Comparison of ENCODE assay signal across 26 cellular contexts in the genomic region with DNA sequence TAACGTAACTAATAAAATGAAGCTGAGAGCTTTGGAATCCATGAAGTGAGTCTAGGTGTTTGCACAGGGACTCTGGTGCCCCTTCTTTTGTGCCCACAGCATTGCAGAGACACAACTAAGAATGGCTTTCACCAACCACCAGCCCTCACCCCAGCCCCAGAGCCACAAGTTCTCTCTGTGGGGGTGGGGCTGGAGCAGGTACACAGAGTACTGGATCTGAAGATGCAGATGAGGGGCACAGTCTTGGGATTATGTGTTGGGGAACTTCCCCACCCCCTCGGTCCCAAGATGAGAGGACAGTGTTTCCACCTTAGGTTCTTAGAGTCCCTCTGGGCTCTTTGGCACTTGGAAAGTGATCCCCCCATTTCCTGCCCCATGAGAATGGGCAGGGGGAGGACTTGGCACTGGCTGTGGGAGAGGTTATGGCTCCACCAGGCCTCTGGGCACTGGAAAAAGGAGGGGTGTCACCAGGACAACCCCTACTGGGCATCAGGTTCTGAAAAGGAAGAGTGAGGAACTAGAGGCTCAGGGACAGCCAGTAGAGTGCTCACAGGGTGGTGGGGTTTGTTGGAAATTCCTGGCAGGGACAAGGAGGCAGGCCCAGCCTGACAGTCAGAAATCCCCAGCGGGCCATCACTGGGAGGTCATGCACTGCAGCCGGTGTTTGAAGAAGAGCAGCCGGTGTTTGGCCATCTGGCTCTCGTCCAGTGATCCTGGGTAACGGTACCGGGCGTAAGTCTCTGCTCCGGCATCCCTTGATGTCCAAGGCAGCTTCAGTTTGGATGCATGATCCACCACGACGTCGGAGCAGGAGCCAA. TPM values are rescaled to one million over a fixed set of nuclear protein-coding genes. Genes with fewer than 3 reads are reported as not detected.
DNase-seq lines count a peak whose midpoint lies in the region; ATAC-seq lines count a peak whose summit lies in the region.
"Had no signal": no experiment of that assay in that cellular context is flagged by ENCODE, and none has a peak within 500 bp of the region (broad histone marks: within the 10 kb centered on the region; RNA-seq: fewer than 3 reads in every experiment).

No MANE protein-coding gene starts in this region.

- ATAC-seq in T-helper 17 cell (no peak), left lobe of liver (peak; percentile 46), GM18498 (IDR thresholded peaks at IDR 0.05; ENCODE audit: unreplicated experiment) (no peak)
- ATAC-seq: HCT116, psoas muscle had no signal

- peaks cover 95% of the 10 kb centered on the region for H3K27me3 Mint-ChIP-seq in T-helper 17 cell

- H3K27ac Mint-ChIP-seq in T-helper 17 cell, result no peak overlapping the region
- H3K27ac Mint-ChIP-seq: activated naive CD8-positive, alpha-beta T cell treated with anti-CD3 and anti-CD28 coated beads, Interleukin-2, amount 10 ng/mL, durations not matched to agents 7 days and 5 days; CD4-positive, CD25-positive, alpha-beta regulatory T cell; effector memory CD8-positive, alpha-beta T cell; mesothelial cell of epicardium had no signal

- H3K4me3 Mint-ChIP-seq in T-helper 17 cell, result peak overlapping the region; percentile 28
- H3K4me3 Mint-ChIP-seq: activated naive CD8-positive, alpha-beta T cell treated with anti-CD3 and anti-CD28 coated beads, Interleukin-2, amount 10 ng/mL, durations not matched to agents 7 days and 5 days; mesothelial cell of epicardium had no signal

- no peaks in the 10 kb centered on the region for H3K9me3 ChIP-seq in T-helper 17 cell (ENCODE audit: control insufficient read depth, low read length, poor library complexity, severe bottlenecking)
- H3K9me3 ChIP-seq: ascending aorta, colonic mucosa, psoas muscle, transverse colon had no signal

- peak; percentile 46 for DNase-seq in activated CD8-positive, alpha-beta memory T cell treated with anti-CD3 and anti-CD28 coated beads, Interleukin-2, amount 50 U/mL, for 48 hours
- DNase-seq in activated CD8-positive, alpha-beta memory T cell treated with anti-CD3 and anti-CD28 coated beads, Interleukin-2, amount 50 U/mL, for 4 hours, result no peak
- DNase-seq in T-helper 17 cell (no peak), left lobe of liver (ENCODE audit: low spot score) (peak; percentile 50), NCI-H226 (no peak), NCI-H128 (lab: John Stamatoyannopoulos, UW; ENCODE audit: unreplicated experiment) (no peak)
- DNase-seq in stimulated activated CD8-positive, alpha-beta memory T cell treated with anti-CD3 and anti-CD28 coated beads, Interleukin-4, amount 100 ng/mL, for 48 hours, result peak; percentile 22
- DNase-seq: activated CD4-positive, CD25-positive, alpha-beta regulatory T cell; activated naive CD8-positive, alpha-beta T cell treated with anti-CD3 and anti-CD28 coated beads, Interleukin-2, amount 10 ng/mL, durations not matched to agents 7 days and 5 days; Calu3; CD4-positive, CD25-positive, alpha-beta regulatory T cell; colonic mucosa; DMS79; effector memory CD8-positive, alpha-beta T cell; NCI-H146; NCI-H446 treated with DMSO at 0.1 percent for 48 hours; nucleus accumbens; RPMI8226; stimulated activated CD4-positive, alpha-beta T cell treated with anti-CD3 and anti-CD28 coated beads, Interleukin-4, amount 100 ng/mL, for 24 hours; transverse colon had no signal

- peaks cover 19% of the 10 kb centered on the region for H3K36me3 Mint-ChIP-seq in T-helper 17 cell (ENCODE audit: low read depth)
- H3K36me3 Mint-ChIP-seq: activated naive CD8-positive, alpha-beta T cell treated with anti-CD3 and anti-CD28 coated beads, Interleukin-2, amount 10 ng/mL, durations not matched to agents 7 days and 5 days; CD4-positive, CD25-positive, alpha-beta regulatory T cell had no signal

- peaks cover 22% of the 10 kb centered on the region for H3K4me1 Mint-ChIP-seq in T-helper 17 cell

RNA-seq across cellular contexts. Expression of a gene that starts 6.7 kb away (rescaled TPM):
- total RNA-seq in T-helper 17 cell, result not detected
- 0.60 TPM for total RNA-seq in left lobe of liver
- total RNA-seq: cardiac muscle cell; CD4-positive, CD25-positive, alpha-beta regulatory T cell had no signal

RNA-seq across cellular contexts. Expression of a gene that starts 15.1 kb away (rescaled TPM):
- 1 to 10 TPM in 1 of 2 donors, under 1 TPM in 1; 0.37 to 1.2 TPM for total RNA-seq in T-helper 17 cell
- total RNA-seq in left lobe of liver, result 1.5 TPM

RNA-seq across cellular contexts. Expression of a gene that starts 21.7 kb away (rescaled TPM):
- total RNA-seq in T-helper 17 cell (10 to 100 TPM; 24.4 to 32.8 TPM), left lobe of liver (2.2 TPM)

RNA-seq across cellular contexts. Expression of a gene that starts 35.3 kb away (rescaled TPM):
- total RNA-seq in T-helper 17 cell (10 to 100 TPM; 28.9 to 32.2 TPM), left lobe of liver (11.8 TPM)

Comparison
In these comparisons a context has a peak if more than half of its experiments do, and no peak if none do; other contexts are left out.
1. DNase-seq: peak in activated CD8-positive, alpha-beta memory T cell treated with anti-CD3 and anti-CD28 coated beads, Interleukin-2, amount 50 U/mL, for 48 hours (single experiment), left lobe of liver (single experiment) and stimulated activated CD8-positive, alpha-beta memory T cell treated with anti-CD3 and anti-CD28 coated beads, Interleukin-4, amount 100 ng/mL, for 48 hours (single experiment); none in activated CD8-positive, alpha-beta memory T cell treated with anti-CD3 and anti-CD28 coated beads, Interleukin-2, amount 50 U/mL, for 4 hours (single experiment), T-helper 17 cell (0 of 3), NCI-H226 (single experiment) and NCI-H128 (single experiment).